ENCODE assay signal across 18 cellular contexts in genomic region chr7:131861620-131862346, GRCh38.
DNase-seq lines count a peak whose midpoint lies in the region; ATAC-seq and TF ChIP-seq lines count a peak whose summit lies in the region.
"Had no signal": no experiment of that assay in that cellular context is flagged by ENCODE, and none has a peak within 500 bp of the region (broad histone marks: within the 10 kb centered on the region; RNA-seq: fewer than 3 reads in every experiment).

No MANE protein-coding gene starts in this region.

- no peak overlapping the region for H2AFZ ChIP-seq in osteoblast (ENCODE audit: low read length)

- H3K4me3 ChIP-seq in cardiac fibroblast (replicated peaks in 1 of 2; ENCODE audit: low read depth in 2 of 2, low read length in 2 of 2): no peak overlapping the region
- H3K4me3 ChIP-seq in osteoblast (ENCODE audit: insufficient read depth, low read length): no peak overlapping the region
- H3K4me3 ChIP-seq: BLaER1, sigmoid colon, thoracic aorta had no signal

- peak; percentile 75 for DNase-seq in EH (ENCODE audit: low read depth)
- peak; percentile 72 for DNase-seq in M059J (ENCODE audit: low read depth)
- peak; percentile 19 to 57 for DNase-seq in cardiac fibroblast (ENCODE audit: low read depth in 2 of 2)
- no peak for DNase-seq in osteoblast (ENCODE audit: insufficient read length, low spot score, missing footprints)
- no peak for DNase-seq in AML-193 (lab: John Stamatoyannopoulos, UW)
- no peak for DNase-seq in NAMALWA (ENCODE audit: low spot score)
- DNase-seq in epidermal melanocyte (ENCODE audit: insufficient read length, low spot score): no peak
- no peak for DNase-seq in stimulated activated naive CD8-positive, alpha-beta T cell treated with anti-CD3 and anti-CD28 coated beads, Interleukin-15, Interleukin-2, amounts not matched to agents 100 U/mL and 50 U/mL, for 24 hours
- DNase-seq: activated B cell treated with CpG ODN at 0.5 μM for 24 hours; activated effector memory CD4-positive, alpha-beta T cell treated with Interleukin-2 at 50 U/mL for 16 hours; erythroblast; NCI-H1092 treated with DMSO at 0.1 percent for 48 hours; RPMI8226; sigmoid colon; stimulated activated CD4-positive, alpha-beta T cell treated with anti-CD3 and anti-CD28 coated beads, Interleukin-4, amount 100 ng/mL, for 4 hours; T-helper 1 cell had no signal

- H3K79me2 ChIP-seq in osteoblast (ENCODE audit: insufficient read depth, low read length): no peaks in the 10 kb centered on the region

- no peaks in the 10 kb centered on the region for H4K20me1 ChIP-seq in osteoblast (ENCODE audit: insufficient read depth, low read length)
- H4K20me1 ChIP-seq: BLaER1 had no signal

- H3K36me3 ChIP-seq in osteoblast (ENCODE audit: insufficient read depth, low read length): no peaks in the 10 kb centered on the region
- H3K36me3 ChIP-seq: BLaER1, sigmoid colon, thoracic aorta had no signal

- H3K27ac ChIP-seq in osteoblast (ENCODE audit: low read depth, low read length): no peak overlapping the region
- H3K27ac ChIP-seq: BLaER1, sigmoid colon, thoracic aorta had no signal

- ATAC-seq in stimulated activated naive CD8-positive, alpha-beta T cell treated with anti-CD3 and anti-CD28 coated beads, Interleukin-15, Interleukin-2, amounts not matched to agents 100 U/mL and 50 U/mL, for 24 hours: no peak

- H3K4me1 ChIP-seq in osteoblast (ENCODE audit: insufficient read depth, low read length): peaks cover 5% of the 10 kb centered on the region
- H3K4me1 ChIP-seq: BLaER1 had no signal

- H3K27me3 ChIP-seq in osteoblast (ENCODE audit: insufficient read depth, low read length): peaks cover 5% of the 10 kb centered on the region
- H3K27me3 ChIP-seq: BLaER1, sigmoid colon had no signal

- no peak for TF ChIP-seq CTCF in cardiac fibroblast (IDR thresholded peaks at IDR 0.05; ENCODE audit: low read depth, low read length)
- peak; percentile 9 for TF ChIP-seq CTCF in osteoblast (IDR thresholded peaks at IDR 0.05; ENCODE audit: extremely low read depth, low read depth, low read length)

- no peak overlapping the region for H3K4me2 ChIP-seq in osteoblast (ENCODE audit: insufficient read depth, low read length)
- H3K4me2 ChIP-seq: BLaER1 had no signal

- H3K9me3 ChIP-seq in osteoblast (ENCODE audit: low read depth, low read length): no peaks in the 10 kb centered on the region
- H3K9me3 ChIP-seq: BLaER1, sigmoid colon, thoracic aorta had no signal

Comparison
In these comparisons a context has a peak if more than half of its experiments do, and no peak if none do; other contexts are left out.
1. DNase-seq: peak in EH (single experiment), M059J (single experiment) and cardiac fibroblast (2 of 2); none in osteoblast (single experiment), AML-193 (0 of 2), NAMALWA (single experiment), epidermal melanocyte (single experiment) and stimulated activated naive CD8-positive, alpha-beta T cell treated with anti-CD3 and anti-CD28 coated beads, Interleukin-15, Interleukin-2, amounts not matched to agents 100 U/mL and 50 U/mL, for 24 hours (single experiment).